Comparison of ENCODE assay signal across 1 cellular context in genomic region chr15:90926766-90927165, GRCh38. TPM values are rescaled to one million over a fixed set of nuclear protein-coding genes. Genes with fewer than 3 reads are reported as not detected.
"Had no signal": no experiment of that assay in that cellular context is flagged by ENCODE, and none has a peak within 500 bp of the region (broad histone marks: within the 10 kb centered on the region; RNA-seq: fewer than 3 reads in every experiment).

No MANE protein-coding gene starts in this region.

RNA-seq across cellular contexts. Expression of gene FES, which starts 42.5 kb away (rescaled TPM):
- total RNA-seq: M059J had no signal
